In the genomic region with DNA sequence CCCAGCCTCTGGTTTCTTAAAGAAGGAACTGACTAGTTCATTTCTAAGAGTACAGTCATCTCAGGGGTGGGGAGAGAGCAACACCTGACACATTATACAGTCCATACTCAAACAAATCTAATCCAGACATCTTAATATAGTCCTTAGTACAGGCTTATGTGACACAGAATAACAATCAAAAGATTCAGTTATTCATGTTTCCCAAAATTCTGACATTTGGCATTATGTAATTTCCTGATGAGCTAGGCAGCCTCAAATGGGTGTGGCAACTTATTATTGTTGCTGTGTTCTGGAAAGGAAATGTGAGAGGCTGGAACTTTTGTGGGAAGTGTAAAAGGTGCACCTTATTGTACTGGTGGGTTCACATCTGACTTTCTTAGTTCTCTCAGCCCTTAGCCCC, we compare ENCODE assay signal across 11 cellular contexts.
A peak's percentile ranks its signal among the peaks of the same experiment; 100 is the strongest.
DNase-seq lines count a peak whose midpoint lies in the region; ATAC-seq and TF ChIP-seq lines count a peak whose summit lies in the region.
"Had no signal": no experiment of that assay in that cellular context is flagged by ENCODE, and none has a peak within 500 bp of the region (broad histone marks: within the 10 kb centered on the region; RNA-seq: fewer than 3 reads in every experiment).

No MANE protein-coding gene starts in this region.

- no peak overlapping the region for H3K4me3 Mint-ChIP-seq in activated naive CD4-positive, alpha-beta T cell treated with anti-CD3 and anti-CD28 coated beads, Interleukin-2, amount 10 ng/mL, durations not matched to agents 7 days and 5 days
- peak overlapping the region; percentile 4 for H3K4me3 Mint-ChIP-seq in activated CD8-positive, alpha-beta T cell treated with anti-CD3 and anti-CD28 coated beads, Interleukin-2, amount 10 ng/mL, durations not matched to agents 7 days and 5 days

- POLR2A ChIA-PET in activated CD8-positive, alpha-beta T cell treated with anti-CD3 and anti-CD28 coated beads, Interleukin-2, amount 10 ng/mL, durations not matched to agents 7 days and 5 days (lab: Charles Lee), result no interaction called here

- peaks cover 6% of the 10 kb centered on the region for H3K9me3 Mint-ChIP-seq in activated naive CD4-positive, alpha-beta T cell treated with anti-CD3 and anti-CD28 coated beads, Interleukin-2, amount 10 ng/mL, durations not matched to agents 7 days and 5 days
- peaks cover 6% of the 10 kb centered on the region for H3K9me3 Mint-ChIP-seq in activated CD8-positive, alpha-beta T cell treated with anti-CD3 and anti-CD28 coated beads, Interleukin-2, amount 10 ng/mL, durations not matched to agents 7 days and 5 days (ENCODE audit: insufficient read depth)

- no peaks in the 10 kb centered on the region for H3K36me3 ChIP-seq in upper lobe of right lung

- H3K4me1 ChIP-seq in right cardiac atrium (ENCODE audit: control insufficient read depth, insufficient read depth, low read length) (peaks cover 8% of the 10 kb centered on the region), upper lobe of right lung (peaks cover 24% of the 10 kb centered on the region)

- peaks cover 70% of the 10 kb centered on the region for H3K4me1 Mint-ChIP-seq in activated naive CD4-positive, alpha-beta T cell treated with anti-CD3 and anti-CD28 coated beads, Interleukin-2, amount 10 ng/mL, durations not matched to agents 7 days and 5 days
- peaks cover 64% of the 10 kb centered on the region for H3K4me1 Mint-ChIP-seq in activated CD8-positive, alpha-beta T cell treated with anti-CD3 and anti-CD28 coated beads, Interleukin-2, amount 10 ng/mL, durations not matched to agents 7 days and 5 days (ENCODE audit: low read depth)

- H3K4me3 ChIP-seq in right cardiac atrium (ENCODE audit: low read length) (no peak overlapping the region), upper lobe of right lung (no peak overlapping the region)

- no peak for ATAC-seq in activated CD8-positive, alpha-beta T cell treated with anti-CD3 and anti-CD28 coated beads, Interleukin-2, amount 10 ng/mL, durations not matched to agents 7 days and 5 days
- ATAC-seq in right cardiac atrium (peak in 1 of 2 donors; percentile 80), upper lobe of right lung (no peak), HG02623 (IDR thresholded peaks at IDR 0.05; ENCODE audit: unreplicated experiment) (no peak), GM21717 (IDR thresholded peaks at IDR 0.05; ENCODE audit: unreplicated experiment) (no peak)
- ATAC-seq: effector memory CD8-positive, alpha-beta T cell had no signal

- H3K27me3 ChIP-seq in right cardiac atrium (ENCODE audit: control insufficient read depth, insufficient read depth) (no peaks in the 10 kb centered on the region), upper lobe of right lung (no peaks in the 10 kb centered on the region)

- peak overlapping the region; percentile 39 for H3K27ac ChIP-seq in right cardiac atrium (ENCODE audit: low read length)
- H3K27ac ChIP-seq in upper lobe of right lung, result peak overlapping the region; percentile 63

- CTCF ChIA-PET in activated naive CD4-positive, alpha-beta T cell treated with anti-CD3 and anti-CD28 coated beads, Interleukin-2, amount 10 ng/mL, durations not matched to agents 7 days and 5 days (lab: Charles Lee), result interaction anchor here (1.9 kb wide), 1 partner anchor 145 kb away, joined by 4 read pairs; no protein-coding TSS in a partner anchor
- CTCF ChIA-PET in activated CD8-positive, alpha-beta T cell treated with anti-CD3 and anti-CD28 coated beads, Interleukin-2, amount 10 ng/mL, durations not matched to agents 7 days and 5 days (lab: Charles Lee), result no interaction called here

- intact Hi-C loops in right cardiac atrium (cut with DNase I) (no loop called here), upper lobe of right lung (cut with DNase I) (no loop called here)

- TF ChIP-seq CTCF in upper lobe of right lung (IDR thresholded peaks at IDR 0.05), result no peak

- H3K9me3 ChIP-seq in right cardiac atrium (ENCODE audit: control insufficient read depth, low read length) (no peaks in the 10 kb centered on the region), upper lobe of right lung (no peaks in the 10 kb centered on the region)

- H3K27me3 Mint-ChIP-seq in activated naive CD4-positive, alpha-beta T cell treated with anti-CD3 and anti-CD28 coated beads, Interleukin-2, amount 10 ng/mL, durations not matched to agents 7 days and 5 days, result no peaks in the 10 kb centered on the region
- peaks cover 5% of the 10 kb centered on the region for H3K27me3 Mint-ChIP-seq in activated CD8-positive, alpha-beta T cell treated with anti-CD3 and anti-CD28 coated beads, Interleukin-2, amount 10 ng/mL, durations not matched to agents 7 days and 5 days (ENCODE audit: low read depth)

- peak overlapping the region; percentile 90 for H3K27ac Mint-ChIP-seq in activated naive CD4-positive, alpha-beta T cell treated with anti-CD3 and anti-CD28 coated beads, Interleukin-2, amount 10 ng/mL, durations not matched to agents 7 days and 5 days
- H3K27ac Mint-ChIP-seq in activated CD8-positive, alpha-beta T cell treated with anti-CD3 and anti-CD28 coated beads, Interleukin-2, amount 10 ng/mL, durations not matched to agents 7 days and 5 days, result peak overlapping the region; percentile 60

- H3K36me3 Mint-ChIP-seq in activated naive CD4-positive, alpha-beta T cell treated with anti-CD3 and anti-CD28 coated beads, Interleukin-2, amount 10 ng/mL, durations not matched to agents 7 days and 5 days, result peaks cover 11% of the 10 kb centered on the region
- H3K36me3 Mint-ChIP-seq in activated CD8-positive, alpha-beta T cell treated with anti-CD3 and anti-CD28 coated beads, Interleukin-2, amount 10 ng/mL, durations not matched to agents 7 days and 5 days (ENCODE audit: low read depth), result peaks cover 19% of the 10 kb centered on the region

- no peak for DNase-seq in activated naive CD4-positive, alpha-beta T cell treated with anti-CD3 and anti-CD28 coated beads, Interleukin-2, amount 10 ng/mL, durations not matched to agents 7 days and 5 days
- no peak for DNase-seq in activated naive CD4-positive, alpha-beta T cell (lab: John Stamatoyannopoulos, UW)
- no peak for DNase-seq in activated CD8-positive, alpha-beta T cell treated with anti-CD3 and anti-CD28 coated beads, Interleukin-2, amount 10 ng/mL, durations not matched to agents 7 days and 5 days
- no peak for DNase-seq in right cardiac atrium
- DNase-seq in upper lobe of right lung, result no peak
- DNase-seq in NCI-H774 (lab: John Stamatoyannopoulos, UW), result no peak
- DNase-seq: effector memory CD8-positive, alpha-beta T cell; NCI-H82; stimulated activated CD4-positive, alpha-beta T cell treated with anti-CD3 and anti-CD28 coated beads, Interleukin-1b, Interleukin-23, amount 100 ng/mL, for 48 hours had no signal
